ENCODE assay signal across 17 cellular contexts in genomic region chr15:25731411-25731810, GRCh38.
"Had no signal": no experiment of that assay in that cellular context is flagged by ENCODE, and none has a peak within 500 bp of the region (broad histone marks: within the 10 kb centered on the region; RNA-seq: fewer than 3 reads in every experiment).

No MANE protein-coding gene starts in this region.

- H3K4me1 Mint-ChIP-seq: activated B cell treated with CpG ODN at 0.5 μM for 24 hours, memory B cell had no signal

- H3K36me3 Mint-ChIP-seq: memory B cell had no signal

- H3K9me3 Mint-ChIP-seq: activated B cell treated with CpG ODN at 0.5 μM for 24 hours; activated naive CD8-positive, alpha-beta T cell treated with anti-CD3 and anti-CD28 coated beads, Interleukin-2, amount 50 U/mL, for 24 hours; activated T-helper 2 cell treated with anti-CD3 and anti-CD28 coated beads, Interferon-gamma antibody, Interleukin-2, Interleukin-4, amounts not matched to agents 10 μg/mL and 5 μg/mL and 100 μg/mL, durations not matched to agents 14 hours and 24 hours and 36 hours; memory B cell; naive thymus-derived CD4-positive, alpha-beta T cell had no signal

- H3K27ac Mint-ChIP-seq: activated B cell treated with CpG ODN at 0.5 μM for 24 hours; activated T-helper 2 cell treated with anti-CD3 and anti-CD28 coated beads, Interferon-gamma antibody, Interleukin-2, Interleukin-4, amounts not matched to agents 10 μg/mL and 5 μg/mL and 100 μg/mL, durations not matched to agents 14 hours and 24 hours and 36 hours; memory B cell had no signal

- DNase-seq: activated B cell treated with CpG ODN at 0.5 μM for 24 hours; activated CD4-positive, alpha-beta T cell treated with anti-CD3 and anti-CD28 coated beads, Interleukin-2, amount 50 U/mL, for 1 hour; activated naive CD4-positive, alpha-beta T cell treated with Interleukin-2 at 50 U/mL for 16 hours; activated naive CD8-positive, alpha-beta T cell treated with anti-CD3 and anti-CD28 coated beads, Interleukin-2, amount 50 U/mL, for 24 hours; activated T-cell treated with anti-CD3 and anti-CD28 coated beads, Interleukin-2, amount 50 U/mL, for 1 hour; anterior cingulate cortex; brain microvascular endothelial cell; central memory CD4-positive, alpha-beta T cell; effector CD8-positive, alpha-beta T cell; naive thymus-derived CD4-positive, alpha-beta T cell; SK-N-SH; stimulated activated CD4-positive, alpha-beta T cell treated with anti-CD3 and anti-CD28 coated beads, Interleukin-2, amount 100 ng/mL, for 24 hours; stimulated activated naive CD4-positive, alpha-beta T cell treated with Interleukin-2 at 50 U/mL for 16 hours; substantia nigra had no signal

- H3K4me3 Mint-ChIP-seq: activated B cell treated with CpG ODN at 0.5 μM for 24 hours; activated naive CD8-positive, alpha-beta T cell treated with anti-CD3 and anti-CD28 coated beads, Interleukin-2, amount 50 U/mL, for 24 hours; memory B cell; naive thymus-derived CD4-positive, alpha-beta T cell had no signal

- ATAC-seq: activated naive CD8-positive, alpha-beta T cell treated with anti-CD3 and anti-CD28 coated beads, Interleukin-2, amount 50 U/mL, for 24 hours; esophagus mucosa; naive thymus-derived CD4-positive, alpha-beta T cell had no signal

- H3K27me3 Mint-ChIP-seq: activated naive CD8-positive, alpha-beta T cell treated with anti-CD3 and anti-CD28 coated beads, Interleukin-2, amount 50 U/mL, for 24 hours; memory B cell; naive thymus-derived CD4-positive, alpha-beta T cell had no signal
